ENCODE assay signal across 7 cellular contexts in the genomic region with DNA sequence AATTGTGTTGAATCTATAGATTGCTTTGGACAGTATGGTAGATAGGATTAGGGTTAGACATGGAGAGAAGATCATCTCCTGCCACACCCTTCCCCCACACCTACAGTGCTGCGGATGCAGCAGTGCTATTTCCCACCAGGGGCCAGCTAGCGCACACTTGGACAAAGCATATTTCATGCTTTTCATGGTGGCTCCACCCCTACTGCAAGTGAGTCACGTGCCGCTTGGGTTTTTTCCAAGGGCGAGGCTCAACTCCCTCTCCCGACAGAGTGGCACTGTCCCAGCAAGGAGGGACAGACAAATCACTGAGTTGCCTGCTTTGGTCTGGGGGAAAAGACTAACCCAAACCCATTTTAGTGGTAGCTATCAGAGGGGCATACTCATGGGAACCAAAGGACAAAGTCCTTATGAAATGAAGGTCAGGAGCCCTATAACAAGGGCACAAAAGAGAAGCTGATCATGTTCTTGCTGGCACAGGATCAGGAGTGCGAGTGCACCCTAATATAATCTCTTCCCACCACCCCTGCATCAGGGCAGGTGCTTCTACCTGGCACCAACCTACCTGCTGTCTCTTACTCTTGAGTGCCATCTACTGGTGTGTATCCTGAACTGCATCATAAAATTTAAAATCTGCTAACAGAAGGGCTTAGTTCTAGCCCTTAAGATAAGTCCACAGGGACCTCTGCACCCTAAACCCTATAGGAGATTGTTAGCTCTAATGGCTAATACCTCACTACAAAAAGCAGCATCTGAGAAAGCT. TPM values are rescaled to one million over a fixed set of nuclear protein-coding genes. Genes with fewer than 3 reads are reported as not detected.
DNase-seq lines count a peak whose midpoint lies in the region; ATAC-seq and TF ChIP-seq lines count a peak whose summit lies in the region.

No MANE protein-coding gene starts in this region.

- TF ChIP-seq CTCF in chondrocyte (IDR thresholded peaks at IDR 0.05) (peak; percentile 73), natural killer cell (IDR thresholded peaks at IDR 0.05) (peak; percentile 59), ovary (IDR thresholded peaks at IDR 0.05) (no peak)

- H3K4me1 ChIP-seq in ovary (ENCODE audit: insufficient read depth), result no peaks in the 10 kb centered on the region

- intact Hi-C loops in natural killer cell (cut with micrococcal nuclease), result loop anchor here (1.0 kb wide), 2 partner anchors 114 to 125 kb away; a partner anchor contains a TSS
- intact Hi-C loops in ovary (cut with DNase I), result no loop called here

- no peak for TF ChIP-seq POLR2A in ovary (IDR thresholded peaks at IDR 0.05)

- no peaks in the 10 kb centered on the region for H3K9me3 ChIP-seq in ovary

- H3K4me3 ChIP-seq in ovary, result no peak overlapping the region

- ATAC-seq in GM19395 (IDR thresholded peaks at IDR 0.05; ENCODE audit: unreplicated experiment) (peak; percentile 73), natural killer cell (peak; percentile 72 to 81 (median 74))

- no peaks in the 10 kb centered on the region for H3K36me3 Mint-ChIP-seq in chondrocyte (ENCODE audit: low read depth)
- H3K36me3 Mint-ChIP-seq in natural killer cell, result no peaks in the 10 kb centered on the region

- H3K4me3 Mint-ChIP-seq in chondrocyte (ENCODE audit: unreplicated experiment) (no peak overlapping the region), natural killer cell (no peak overlapping the region)

- H3K27me3 Mint-ChIP-seq in chondrocyte (ENCODE audit: low read depth) (no peaks in the 10 kb centered on the region), natural killer cell (ENCODE audit: low read depth in 2 of 2) (no peaks in the 10 kb centered on the region)

- H3K36me3 ChIP-seq in ovary, result no peaks in the 10 kb centered on the region

- no peak overlapping the region for H3K27ac ChIP-seq in ovary

- H3K27ac Mint-ChIP-seq in chondrocyte (ENCODE audit: unreplicated experiment), result no peak overlapping the region
- H3K27ac Mint-ChIP-seq in natural killer cell, result no peak overlapping the region

- TF ChIP-seq EP300 in ovary (IDR thresholded peaks at IDR 0.05), result no peak

- H3K9me3 Mint-ChIP-seq in chondrocyte (ENCODE audit: low read depth), result peaks cover 19% of the 10 kb centered on the region
- no peaks in the 10 kb centered on the region for H3K9me3 Mint-ChIP-seq in natural killer cell

- 63 to 66% (median 63%) methylated on average over 7 of the region's 7 CpGs for WGBS in ovary, 3 donors

- H3K27me3 ChIP-seq in ovary, result no peaks in the 10 kb centered on the region

- H3K4me1 Mint-ChIP-seq in chondrocyte (ENCODE audit: low read depth) (peaks cover 4% of the 10 kb centered on the region), natural killer cell (peaks cover 0 to 6% of the 10 kb centered on the region in 2 donors)

- DNase-seq in DMS153 treated with DMSO at 0.1 percent for 48 hours (lab: John Stamatoyannopoulos, UW; ENCODE audit: unreplicated experiment), result peak; percentile 1
- peak; percentile 5 for DNase-seq in NOMO-1 treated with dmso at 0.1 percent for 144 hours (lab: John Stamatoyannopoulos, UW; ENCODE audit: unreplicated experiment)
- no peak for DNase-seq in chondrocyte (ENCODE audit: low spot score)
- DNase-seq in natural killer cell, result no peak
- no peak for DNase-seq in ovary
- DNase-seq in DMS79 treated with DMSO at 0.1 percent for 48 hours (lab: John Stamatoyannopoulos, UW), result no peak

RNA-seq across cellular contexts. Expression of a gene that starts 55.1 kb away (rescaled TPM):
- total RNA-seq in chondrocyte (not detected in 3 replicates), natural killer cell (not detected), ovary (1 to 10 TPM in 1 of 7 donors, not detected in 6; 1.7 TPM)
- polyA plus RNA-seq in ovary, result not detected

Comparison
In these comparisons a context has a peak if more than half of its experiments do, and no peak if none do; other contexts are left out.
1. DNase-seq: peak in DMS153 treated with DMSO at 0.1 percent for 48 hours (single experiment) and NOMO-1 treated with dmso at 0.1 percent for 144 hours (single experiment); none in chondrocyte (single experiment), natural killer cell (single experiment), ovary (0 of 5) and DMS79 treated with DMSO at 0.1 percent for 48 hours (single experiment).
2. CTCF ChIP-seq: peak in chondrocyte (single experiment) and natural killer cell (single experiment); none in ovary (0 of 3).